7 cellular contexts compared by ENCODE assay signal in genomic region chr19:18386543-18387251, GRCh38. TPM values are rescaled to one million over a fixed set of nuclear protein-coding genes. Genes with fewer than 3 reads are reported as not detected.
A peak's percentile ranks its signal among the peaks of the same experiment; 100 is the strongest.
DNase-seq lines count a peak whose midpoint lies in the region; FAIRE-seq and TF ChIP-seq lines count a peak whose summit lies in the region.
"Had no signal": no experiment of that assay in that cellular context is flagged by ENCODE, and none has a peak within 500 bp of the region (broad histone marks: within the 10 kb centered on the region; RNA-seq: fewer than 3 reads in every experiment).

No MANE protein-coding gene starts in this region.

- DNase-seq in GM12864 (ENCODE audit: low read depth) (no peak), mammary epithelial cell (no peak), neuronal stem cell (ENCODE audit: low spot score) (no peak), GM12892 (ENCODE audit: insufficient read length) (no peak), EL (no peak)
- DNase-seq in activated CD4-positive, alpha-beta T cell treated with anti-CD3 and anti-CD28 coated beads, Interleukin-2, amount 50 U/mL, for 48 hours = no peak

- TF ChIP-seq CTCF in GM12864 (IDR thresholded peaks at IDR 0.05; ENCODE audit: low read depth, low read length, missing control alignments) (no peak), mammary epithelial cell (conservative IDR thresholded peaks at IDR 0.05 in 1 of 2, IDR thresholded peaks at IDR 0.05 in 1 of 2; ENCODE audit: extremely low read depth in 1 of 2, insufficient read depth in 1 of 2, low read depth in 1 of 2, low read length in 2 of 2) (no peak)

- no peak for FAIRE-seq in GM12892 (lab: Jason Lieb, UNC)

- H3K4me3 ChIP-seq in GM12864 (ENCODE audit: low read depth, low read length) = peak overlapping the region; percentile 16
- peak overlapping the region; percentile 57 to 64 (median 60) for H3K4me3 ChIP-seq in mammary epithelial cell (replicated peaks in 1 of 3; ENCODE audit: insufficient read depth in 1 of 3, low read depth in 2 of 3, low read length in 3 of 3)
- peak overlapping the region; percentile 19 to 41 for H3K4me3 ChIP-seq in neuronal stem cell (ENCODE audit: low read length in 2 of 2)

- peaks cover 12% of the 10 kb centered on the region for H3K79me2 ChIP-seq in mammary epithelial cell (ENCODE audit: insufficient read depth, low read length)

- H3K36me3 ChIP-seq in mammary epithelial cell (ENCODE audit: insufficient read depth, low read length) (no peaks in the 10 kb centered on the region), neuronal stem cell (replicated peaks in 1 of 2; ENCODE audit: control insufficient read depth in 2 of 2, insufficient read depth in 2 of 2, low read length in 2 of 2) (peaks cover 0 to 6% of the 10 kb centered on the region in 2 donors)

- no peak for TF ChIP-seq POLR2A in GM12892 (IDR thresholded peaks at IDR 0.05; ENCODE audit: low read depth, low read length)

- H4K20me1 ChIP-seq in mammary epithelial cell (ENCODE audit: insufficient read depth, low read length) = no peaks in the 10 kb centered on the region

- peak overlapping the region; percentile 92 for H2BK12ac ChIP-seq in neuronal stem cell (ENCODE audit: low read length)

- no TSS peak for BruUV-seq in mammary epithelial cell (replicated peaks; lab: Mats Ljungman, UMichigan)

- H3K9ac ChIP-seq in mammary epithelial cell (ENCODE audit: insufficient read depth, low read length) (peak overlapping the region; percentile 46), neuronal stem cell (ENCODE audit: low read depth, low read length, poor library complexity) (peak overlapping the region; percentile 63)

- peaks cover 2% of the 10 kb centered on the region for H3K79me1 ChIP-seq in neuronal stem cell (ENCODE audit: low read depth, low read length)

- H2AFZ ChIP-seq in mammary epithelial cell (ENCODE audit: low read depth, low read length) = no peak overlapping the region
- H2AFZ ChIP-seq in neuronal stem cell (ENCODE audit: low read length) = no peak overlapping the region

- CTCF ChIA-PET in mammary epithelial cell (lab: Charles Lee; ENCODE audit: low non-redundant PET) = no interaction called here

- in situ Hi-C loops in mammary epithelial cell (cut with MboI; ENCODE audit: low sequenced_read_pairs in 2 of 2) = no loop called here

- H3K4me1 ChIP-seq in mammary epithelial cell (ENCODE audit: insufficient read depth, low read length) (peaks cover 26% of the 10 kb centered on the region), neuronal stem cell (ENCODE audit: control insufficient read depth in 2 of 2, insufficient read depth in 1 of 2, low read depth in 1 of 2, low read length in 2 of 2) (peaks cover 12 to 13% of the 10 kb centered on the region in 2 donors)

- H4K91ac ChIP-seq in neuronal stem cell (ENCODE audit: low read depth, low read length, poor library complexity) = no peak overlapping the region

- no peak overlapping the region for H4K8ac ChIP-seq in neuronal stem cell (ENCODE audit: low read depth, low read length)

- peak overlapping the region; percentile 39 for H3K14ac ChIP-seq in neuronal stem cell (ENCODE audit: low read length)

- intact Hi-C loops in mammary epithelial cell (cut with micrococcal nuclease) = loop anchor here (1.0 kb wide), 2 partner anchors 22 to 37 kb away; no protein-coding TSS in a partner anchor

- H3K27ac ChIP-seq in mammary epithelial cell (ENCODE audit: insufficient read depth, low read depth, low read length) (no peak overlapping the region), neuronal stem cell (replicated peaks; ENCODE audit: low read length) (no peak overlapping the region)

- no peak overlapping the region for H3K4ac ChIP-seq in neuronal stem cell (ENCODE audit: low read length)

- peak overlapping the region; percentile 29 for H3K23ac ChIP-seq in neuronal stem cell (ENCODE audit: low read depth, low read length, poor library complexity)

- H2AK5ac ChIP-seq in neuronal stem cell (ENCODE audit: low read depth, low read length) = peak overlapping the region; percentile 91

- WGBS in mammary epithelial cell (ENCODE audit: low coverage, missing lambda C conversion rate) = 95% methylated on average over 12 of the region's 13 CpGs
- no CpG with 5 or more reads among the region's 13 CpGs for WGBS in neuronal stem cell (ENCODE audit: extremely low coverage in 2 of 2, insufficient read length in 2 of 2, insufficient replicate concordance in 1 of 2), 2 donors

- H3K18ac ChIP-seq in neuronal stem cell (ENCODE audit: low read length) = peak overlapping the region; percentile 80

- H2BK120ac ChIP-seq in neuronal stem cell (ENCODE audit: low read depth, low read length) = peak overlapping the region; percentile 61

- peak overlapping the region; percentile 77 for H2BK5ac ChIP-seq in neuronal stem cell (ENCODE audit: low read length)

- H3K4me2 ChIP-seq in mammary epithelial cell (ENCODE audit: insufficient read depth, low read depth, low read length) (peak overlapping the region; percentile 80), neuronal stem cell (ENCODE audit: insufficient read depth, low read length, poor library complexity, severe bottlenecking) (no peak overlapping the region)

- H2BK15ac ChIP-seq in neuronal stem cell (ENCODE audit: low read length) = peak overlapping the region; percentile 90

- dilution Hi-C loops in mammary epithelial cell (cut with HindIII; ENCODE audit: low sequenced_read_pairs) = no loop called here

- H3K9me3 ChIP-seq in mammary epithelial cell (replicated peaks; ENCODE audit: insufficient read depth, low read length) (no peaks in the 10 kb centered on the region), neuronal stem cell (replicated peaks in 1 of 2; ENCODE audit: control insufficient read depth in 2 of 2, insufficient read depth in 1 of 2, low read depth in 1 of 2, low read length in 2 of 2) (peaks cover 0 to 4% of the 10 kb centered on the region in 2 donors)

- H3K27me3 ChIP-seq in mammary epithelial cell (ENCODE audit: insufficient read depth, low read length) (no peaks in the 10 kb centered on the region), neuronal stem cell (ENCODE audit: control insufficient read depth in 3 of 3, insufficient read depth in 3 of 3, low read depth in 1 of 3, low read length in 3 of 3) (peaks cover 0 to 36% (median 0%) of the 10 kb centered on the region in 3 experiments)

RNA-seq across cellular contexts. Expression of gene GDF15, which starts 0.7 kb away (rescaled TPM):
- total RNA-seq in mammary epithelial cell = 10 to 100 TPM; 78.7 to 93.2 TPM
- 21.2 TPM for polyA plus RNA-seq in mammary epithelial cell
- polyA minus RNA-seq in mammary epithelial cell = 1.8 TPM
- polyA plus RNA-seq in neuronal stem cell (2013, experiment 1 of 2) = 5.3 TPM
- polyA plus RNA-seq in neuronal stem cell (2013, experiment 2 of 2) = 5.1 TPM
- polyA plus RNA-seq in GM12892 (2012; ENCODE audit: missing spikeins) = 1.6 TPM
- total RNA-seq: activated B cell treated with CpG ODN at 0.5 μM for 24 hours had no signal

RNA-seq across cellular contexts. Expression of gene LRRC25, which starts 10.7 kb away (rescaled TPM):
- total RNA-seq in mammary epithelial cell = not detected
- polyA plus RNA-seq in mammary epithelial cell = not detected
- not detected for polyA minus RNA-seq in mammary epithelial cell
- 0.18 TPM for polyA plus RNA-seq in neuronal stem cell (2013, experiment 1 of 2)
- polyA plus RNA-seq in neuronal stem cell (2013, experiment 2 of 2) = 0.10 TPM
- polyA plus RNA-seq in GM12892 (2012; ENCODE audit: missing spikeins) = 1.1 TPM

RNA-seq across cellular contexts. Expression of gene SSBP4, which starts 32.5 kb away (rescaled TPM):
- 10 to 100 TPM; 34.0 to 41.0 TPM for total RNA-seq in mammary epithelial cell
- 14.3 TPM for polyA plus RNA-seq in mammary epithelial cell
- 1.7 TPM for polyA minus RNA-seq in mammary epithelial cell
- polyA plus RNA-seq in neuronal stem cell (2013, experiment 1 of 2) = 66.8 TPM
- 64.3 TPM for polyA plus RNA-seq in neuronal stem cell (2013, experiment 2 of 2)
- 24.2 TPM for polyA plus RNA-seq in GM12892 (2012; ENCODE audit: missing spikeins)

RNA-seq across cellular contexts. Expression of gene PGPEP1, which starts 46.3 kb away (rescaled TPM):
- 10 to 100 TPM; 16.3 to 18.7 TPM for total RNA-seq in mammary epithelial cell
- 4.5 TPM for polyA plus RNA-seq in mammary epithelial cell
- polyA minus RNA-seq in mammary epithelial cell = 7.3 TPM
- polyA plus RNA-seq in neuronal stem cell (2013, experiment 1 of 2) = 10.5 TPM
- polyA plus RNA-seq in neuronal stem cell (2013, experiment 2 of 2) = 10.8 TPM
- polyA plus RNA-seq in GM12892 (2012; ENCODE audit: missing spikeins) = 16.7 TPM

RNA-seq across cellular contexts. Expression of gene ISYNA1, which starts 51.2 kb away (rescaled TPM):
- 10 to 100 TPM; 13.0 to 26.3 TPM for total RNA-seq in mammary epithelial cell
- polyA plus RNA-seq in mammary epithelial cell = 14.9 TPM
- polyA minus RNA-seq in mammary epithelial cell = 10.4 TPM
- polyA plus RNA-seq in neuronal stem cell (2013, experiment 1 of 2) = 318 TPM
- polyA plus RNA-seq in neuronal stem cell (2013, experiment 2 of 2) = 304 TPM
- polyA plus RNA-seq in GM12892 (2012; ENCODE audit: missing spikeins) = 9.3 TPM
